13 cellular contexts compared by ENCODE assay signal in the genomic region with DNA sequence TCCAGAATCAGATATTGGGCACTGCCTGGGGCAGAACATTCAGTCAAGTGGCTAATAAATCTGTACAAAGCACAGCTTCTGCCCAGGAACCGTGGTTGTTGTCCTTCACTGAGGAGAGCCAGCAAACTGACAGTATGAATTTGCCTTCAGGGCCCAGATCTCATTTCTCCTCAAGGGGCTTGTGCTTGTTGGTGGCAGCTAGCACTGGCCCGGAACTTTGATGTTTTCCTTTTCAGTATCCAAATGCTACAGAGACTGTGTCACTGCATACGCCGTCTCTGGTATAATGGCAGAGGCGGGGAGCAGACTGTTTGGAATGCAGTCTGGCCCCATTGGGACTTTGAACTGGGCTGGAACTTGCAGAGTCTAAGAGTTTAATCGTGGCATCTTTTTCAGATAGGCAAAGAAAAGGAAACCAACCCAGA.
DNase-seq lines count a peak whose midpoint lies in the region; TF ChIP-seq lines count a peak whose summit lies in the region.
"Had no signal": no experiment of that assay in that cellular context is flagged by ENCODE, and none has a peak within 500 bp of the region (broad histone marks: within the 10 kb centered on the region; RNA-seq: fewer than 3 reads in every experiment).

No MANE protein-coding gene starts in this region.

- H3K4me1 ChIP-seq in subcutaneous abdominal adipose tissue (ENCODE audit: control insufficient read depth in 5 of 5, insufficient read depth in 5 of 5, low read length in 5 of 5) = peaks cover 0 to 35% (median 29%) of the 10 kb centered on the region in 5 donors

- H3K4me3 ChIP-seq in subcutaneous abdominal adipose tissue (ENCODE audit: low read depth in 1 of 5, low read length in 5 of 5) = peak overlapping the region in 2 of 5 donors; percentile 24 to 37
- H3K4me3 ChIP-seq: left lung had no signal

- DNase-seq in HEK293T (ENCODE audit: extremely low spot score) = peak; percentile 36
- DNase-seq in astrocyte of the hippocampus (ENCODE audit: low read depth, low spot score) = peak; percentile 73
- no peak for DNase-seq in NOMO-1 treated with dmso at 0.1 percent for 144 hours (lab: John Stamatoyannopoulos, UW; ENCODE audit: unreplicated experiment)
- no peak for DNase-seq in OCI-M1 (lab: John Stamatoyannopoulos, UW)
- DNase-seq in stimulated activated CD8-positive, alpha-beta memory T cell treated with anti-CD3 and anti-CD28 coated beads, Interleukin-4, amount 100 ng/mL, for 48 hours = no peak
- DNase-seq: activated CD8-positive, alpha-beta T cell treated with anti-CD3 and anti-CD28 coated beads for 36 hours; GOT3; left lung; NCI-H187; stimulated activated naive CD8-positive, alpha-beta T cell treated with anti-CD3 and anti-CD28 coated beads, Interleukin-15, Interleukin-2, amounts not matched to agents 100 U/mL and 50 U/mL, for 24 hours had no signal

- CTCF ChIA-PET in HEK293T (lab: Yijun Ruan, JAX) = interaction anchor here (0.7 to 2.2 kb wide), 5 partner anchors 9 to 58 kb away, joined by 3 to 10 read pairs (median 4); no protein-coding TSS in a partner anchor

- no peaks in the 10 kb centered on the region for H3K36me3 ChIP-seq in subcutaneous abdominal adipose tissue (ENCODE audit: control insufficient read depth in 5 of 5, insufficient read depth in 5 of 5, low read length in 5 of 5)
- H3K36me3 ChIP-seq: left lung had no signal

- H3K27ac ChIP-seq in layer of hippocampus (ENCODE audit: low read depth, low read length) (peak overlapping the region; percentile 8), subcutaneous abdominal adipose tissue (ENCODE audit: low read depth, low read length) (peak overlapping the region; percentile 54)
- H3K27ac ChIP-seq: epithelial cell of prostate, left lung had no signal

- H3K9me3 ChIP-seq in subcutaneous abdominal adipose tissue (ENCODE audit: control insufficient read depth in 5 of 5, low read length in 5 of 5) = no peaks in the 10 kb centered on the region
- H3K9me3 ChIP-seq: left lung had no signal

- POLR2A ChIA-PET in HEK293T (lab: Yijun Ruan, JAX) = interaction anchor here (1.2 kb wide), 1 partner anchor 30 kb away, joined by 4 read pairs; a partner anchor contains a TSS

- peak overlapping the region in 2 of 5 donors; percentile 8 to 27 for H3K9ac ChIP-seq in subcutaneous abdominal adipose tissue (ENCODE audit: low read length in 5 of 5)

- H3K27me3 ChIP-seq in layer of hippocampus (ENCODE audit: control insufficient read depth, insufficient read depth, low read length) (no peaks in the 10 kb centered on the region), subcutaneous abdominal adipose tissue (ENCODE audit: control insufficient read depth in 5 of 5, insufficient read depth in 4 of 5, low read length in 5 of 5) (no peaks in the 10 kb centered on the region)
- H3K27me3 ChIP-seq: left lung had no signal

TF ChIP-seq in HEK293T, 16 proteins besides CTCF, POLR2A, EP300 and RAD21:
- TF ChIP-seq, protein P1, sequence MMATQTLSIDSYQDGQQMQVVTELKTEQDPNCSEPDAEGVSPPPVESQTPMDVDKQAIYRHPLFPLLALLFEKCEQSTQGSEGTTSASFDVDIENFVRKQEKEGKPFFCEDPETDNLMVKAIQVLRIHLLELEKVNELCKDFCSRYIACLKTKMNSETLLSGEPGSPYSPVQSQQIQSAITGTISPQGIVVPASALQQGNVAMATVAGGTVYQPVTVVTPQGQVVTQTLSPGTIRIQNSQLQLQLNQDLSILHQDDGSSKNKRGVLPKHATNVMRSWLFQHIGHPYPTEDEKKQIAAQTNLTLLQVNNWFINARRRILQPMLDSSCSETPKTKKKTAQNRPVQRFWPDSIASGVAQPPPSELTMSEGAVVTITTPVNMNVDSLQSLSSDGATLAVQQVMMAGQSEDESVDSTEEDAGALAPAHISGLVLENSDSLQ (IDR thresholded peaks at IDR 0.05) = peak; percentile 29; the same call in 1 of the 2 replicates
- TF ChIP-seq TARDBP (IDR thresholded peaks at IDR 0.05) = no peak
- no peak for TF ChIP-seq FOXK2 (IDR thresholded peaks at IDR 0.05)
- TF ChIP-seq L3MBTL2 (conservative IDR thresholded peaks at IDR 0.05) = no peak
- TF ChIP-seq ARNT (IDR thresholded peaks at IDR 0.05) = no peak

Comparison
In these comparisons a context has a peak if more than half of its experiments do, and no peak if none do; other contexts are left out.
1. DNase-seq: peak in HEK293T (single experiment) and astrocyte of the hippocampus (single experiment); none in NOMO-1 treated with dmso at 0.1 percent for 144 hours (single experiment), OCI-M1 (single experiment) and stimulated activated CD8-positive, alpha-beta memory T cell treated with anti-CD3 and anti-CD28 coated beads, Interleukin-4, amount 100 ng/mL, for 48 hours (single experiment).